Comparison of ENCODE assay signal across 1 cellular context in the genomic region with DNA sequence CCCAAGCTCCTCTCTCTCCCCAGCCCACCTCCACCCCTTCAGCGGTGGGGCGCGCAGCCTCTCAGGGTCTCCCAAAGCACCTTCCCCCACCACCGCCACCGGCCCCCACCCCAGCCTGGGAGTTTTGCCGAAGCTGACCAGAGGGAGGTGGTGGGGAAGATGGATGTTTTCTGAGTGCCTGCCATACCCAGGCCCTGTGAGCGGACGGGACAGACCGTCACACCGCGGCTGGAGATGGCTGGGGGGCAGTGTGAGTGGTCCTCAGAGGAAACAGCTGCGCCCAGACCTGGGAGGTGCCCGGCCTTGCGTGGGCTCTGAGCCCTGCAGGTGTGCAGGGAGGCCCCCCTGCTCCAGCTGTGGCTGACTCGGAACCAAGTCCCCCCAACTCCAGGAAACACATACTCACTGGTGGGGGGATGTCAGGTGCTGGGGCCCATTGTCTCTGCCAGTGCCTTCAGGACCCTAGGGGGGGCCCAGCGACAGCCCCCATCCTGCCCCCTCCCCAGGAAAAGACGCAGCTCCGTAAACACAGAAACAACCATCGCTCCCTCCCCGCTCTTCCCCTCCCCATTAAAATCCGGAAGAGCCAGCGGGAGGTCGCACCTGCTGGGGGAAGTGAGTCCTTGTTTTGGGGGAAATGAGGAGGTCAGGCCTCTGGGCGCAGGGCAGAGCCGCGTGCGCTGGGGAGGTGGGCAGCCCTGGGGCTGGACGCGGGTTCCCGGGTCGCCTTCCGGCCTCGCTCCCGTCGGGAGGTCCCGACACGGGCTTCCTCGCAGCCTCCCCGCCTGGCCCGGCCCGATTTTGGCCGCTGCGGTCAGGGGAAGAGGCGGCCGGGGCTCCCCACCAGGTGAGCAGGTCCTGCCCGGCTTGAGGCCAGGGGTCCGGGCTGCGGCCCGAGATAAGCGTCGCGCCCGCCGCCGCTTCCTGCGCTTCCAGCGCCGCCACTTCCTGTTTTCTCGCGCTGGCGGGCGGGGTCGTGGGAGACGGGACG.
TF ChIP-seq lines count a peak whose summit lies in the region.

No MANE protein-coding gene starts in this region.

TF ChIP-seq in SK-N-SH treated with all-trans-retinoic acid at 6 μM for 48 hours, 23 proteins besides CTCF, POLR2A, EP300 and RAD21 (continued from another document):
- TF ChIP-seq, protein P1, sequence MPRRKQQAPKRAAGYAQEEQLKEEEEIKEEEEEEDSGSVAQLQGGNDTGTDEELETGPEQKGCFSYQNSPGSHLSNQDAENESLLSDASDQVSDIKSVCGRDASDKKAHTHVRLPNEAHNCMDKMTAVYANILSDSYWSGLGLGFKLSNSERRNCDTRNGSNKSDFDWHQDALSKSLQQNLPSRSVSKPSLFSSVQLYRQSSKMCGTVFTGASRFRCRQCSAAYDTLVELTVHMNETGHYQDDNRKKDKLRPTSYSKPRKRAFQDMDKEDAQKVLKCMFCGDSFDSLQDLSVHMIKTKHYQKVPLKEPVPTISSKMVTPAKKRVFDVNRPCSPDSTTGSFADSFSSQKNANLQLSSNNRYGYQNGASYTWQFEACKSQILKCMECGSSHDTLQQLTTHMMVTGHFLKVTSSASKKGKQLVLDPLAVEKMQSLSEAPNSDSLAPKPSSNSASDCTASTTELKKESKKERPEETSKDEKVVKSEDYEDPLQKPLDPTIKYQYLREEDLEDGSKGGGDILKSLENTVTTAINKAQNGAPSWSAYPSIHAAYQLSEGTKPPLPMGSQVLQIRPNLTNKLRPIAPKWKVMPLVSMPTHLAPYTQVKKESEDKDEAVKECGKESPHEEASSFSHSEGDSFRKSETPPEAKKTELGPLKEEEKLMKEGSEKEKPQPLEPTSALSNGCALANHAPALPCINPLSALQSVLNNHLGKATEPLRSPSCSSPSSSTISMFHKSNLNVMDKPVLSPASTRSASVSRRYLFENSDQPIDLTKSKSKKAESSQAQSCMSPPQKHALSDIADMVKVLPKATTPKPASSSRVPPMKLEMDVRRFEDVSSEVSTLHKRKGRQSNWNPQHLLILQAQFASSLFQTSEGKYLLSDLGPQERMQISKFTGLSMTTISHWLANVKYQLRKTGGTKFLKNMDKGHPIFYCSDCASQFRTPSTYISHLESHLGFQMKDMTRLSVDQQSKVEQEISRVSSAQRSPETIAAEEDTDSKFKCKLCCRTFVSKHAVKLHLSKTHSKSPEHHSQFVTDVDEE (CRISPR knock-in tag; IDR thresholded peaks at IDR 0.05): no peak
- TF ChIP-seq ZNF565 (CRISPR knock-in tag; conservative IDR thresholded peaks at IDR 0.05; ENCODE audit: low read depth): no peak
- no peak for TF ChIP-seq ZFP30 (CRISPR knock-in tag; IDR thresholded peaks at IDR 0.05)
- no peak for TF ChIP-seq ZFP3 (CRISPR knock-in tag; IDR thresholded peaks at IDR 0.05)
- TF ChIP-seq, protein P2, sequence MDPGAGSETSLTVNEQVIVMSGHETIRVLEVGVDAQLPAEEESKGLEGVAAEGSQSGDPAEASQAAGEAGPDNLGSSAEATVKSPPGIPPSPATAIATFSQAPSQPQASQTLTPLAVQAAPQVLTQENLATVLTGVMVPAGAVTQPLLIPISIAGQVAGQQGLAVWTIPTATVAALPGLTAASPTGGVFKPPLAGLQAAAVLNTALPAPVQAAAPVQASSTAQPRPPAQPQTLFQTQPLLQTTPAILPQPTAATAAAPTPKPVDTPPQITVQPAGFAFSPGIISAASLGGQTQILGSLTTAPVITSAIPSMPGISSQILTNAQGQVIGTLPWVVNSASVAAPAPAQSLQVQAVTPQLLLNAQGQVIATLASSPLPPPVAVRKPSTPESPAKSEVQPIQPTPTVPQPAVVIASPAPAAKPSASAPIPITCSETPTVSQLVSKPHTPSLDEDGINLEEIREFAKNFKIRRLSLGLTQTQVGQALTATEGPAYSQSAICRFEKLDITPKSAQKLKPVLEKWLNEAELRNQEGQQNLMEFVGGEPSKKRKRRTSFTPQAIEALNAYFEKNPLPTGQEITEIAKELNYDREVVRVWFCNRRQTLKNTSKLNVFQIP (CRISPR knock-in tag; IDR thresholded peaks at IDR 0.05; ENCODE audit: borderline replicate concordance, low read depth): no peak
